In genomic region chr15:39523968-39524367, GRCh38 we compare ENCODE assay signal across 2 cellular contexts. TPM values are rescaled to one million over a fixed set of nuclear protein-coding genes. Genes with fewer than 3 reads are reported as not detected.
DNase-seq lines count a peak whose midpoint lies in the region; ATAC-seq, FAIRE-seq and TF ChIP-seq lines count a peak whose summit lies in the region.
"Not testable (repeated sequence)": the region's sequence is repeated elsewhere in the genome, so short reads cannot be mapped to it uniquely, and the experiment has no call there.

No MANE protein-coding gene starts in this region.

- ATAC-seq in K562, HepG2: not testable (repeated sequence)

- not testable (repeated sequence) for DNase-seq in K562 (ENCODE audit: extremely low read depth in 1 of 4, low spot score in 3 of 4); HepG2 (ENCODE audit: low spot score)

- TF ChIP-seq EP300 in K562 (IDR thresholded peaks at IDR 0.05; ENCODE audit: low read length); HepG2 (IDR thresholded peaks at IDR 0.05; ENCODE audit: low read depth in 2 of 2, low read length in 2 of 2); HepG2 (CRISPR knock-in tag; IDR thresholded peaks at IDR 0.05; ENCODE audit: borderline replicate concordance): not testable (repeated sequence)

- WGBS in K562 (ENCODE audit: insufficient coverage, low coverage, missing lambda C conversion rate) = 26% methylated on average over 3 of the region's 5 CpGs
- 33% methylated on average over 5 of the region's 5 CpGs for WGBS in HepG2 (ENCODE audit: low lambda C conversion rate)

- intact Hi-C loops in K562 (cut with micrococcal nuclease); HepG2 (cut with micrococcal nuclease; ENCODE audit: unreplicated experiment): not testable (repeated sequence)

- TF ChIP-seq POLR2A in K562 (conservative IDR thresholded peaks at IDR 0.05); HepG2 (IDR thresholded peaks at IDR 0.05; ENCODE audit: insufficient read depth in 1 of 2, low read depth in 2 of 2, low read length in 2 of 2): not testable (repeated sequence)

- BruUV-seq in K562 (replicated peaks; lab: Mats Ljungman, UMichigan); HepG2 (replicated peaks; lab: Mats Ljungman, UMichigan): not testable (repeated sequence)

- not testable (repeated sequence) for H3K4me1 ChIP-seq in K562 (replicated peaks in 1 of 2; ENCODE audit: control insufficient read depth in 2 of 2, insufficient read depth in 2 of 2, low read length in 2 of 2); HepG2 (ENCODE audit: insufficient read depth, low read length)

- H2AFZ ChIP-seq in K562 (ENCODE audit: low read depth, low read length); HepG2 (ENCODE audit: low read length): not testable (repeated sequence)

- not testable (repeated sequence) for H3K9ac ChIP-seq in K562 (ENCODE audit: insufficient read depth in 1 of 2, low read depth in 2 of 2, low read length in 2 of 2); HepG2 (ENCODE audit: insufficient read depth, low read depth, low read length)

- not testable (repeated sequence) for H3K36me3 ChIP-seq in K562 (ENCODE audit: control insufficient read depth, insufficient read depth, low read length); HepG2 (replicated peaks in 1 of 2; ENCODE audit: control insufficient read depth in 1 of 2, insufficient read depth in 2 of 2, low read length in 2 of 2)

- TF ChIP-seq RAD21 in K562 (CRISPR knock-in tag; conservative IDR thresholded peaks at IDR 0.05 in 1 of 2, IDR thresholded peaks at IDR 0.05 in 1 of 2); HepG2 (CRISPR knock-in tag; IDR thresholded peaks at IDR 0.05): not testable (repeated sequence)

- not testable (repeated sequence) for TF ChIP-seq CTCF in K562 (IDR thresholded peaks at IDR 0.05 in 2 of 3, conservative IDR thresholded peaks at IDR 0.05 in 1 of 3; ENCODE audit: insufficient read depth in 2 of 3, low read depth in 1 of 3, low read length in 3 of 3); HepG2 (CRISPR knock-in tag; IDR thresholded peaks at IDR 0.05)

- not testable (repeated sequence) for H3K4me3 ChIP-seq in K562; HepG2 (replicated peaks in 1 of 3; ENCODE audit: insufficient read depth in 1 of 3, low read depth in 2 of 3, low read length in 3 of 3)

- H3K4me2 ChIP-seq in K562 (ENCODE audit: insufficient read depth, low read length); HepG2 (ENCODE audit: low read depth, low read length): not testable (repeated sequence)

- CTCF ChIA-PET in K562 (lab: Yijun Ruan, JAX; ENCODE audit: low intra/inter-chr PET ratio); HepG2 (lab: Yijun Ruan, JAX; ENCODE audit: low intra/inter-chr PET ratio, low total read pairs): not testable (repeated sequence)

- H3K27ac ChIP-seq in K562 (ENCODE audit: extremely low read depth, low read depth, low read length); HepG2 (ENCODE audit: extremely low read length, insufficient read depth, low read length): not testable (repeated sequence)

- not testable (repeated sequence) for H3K27me3 ChIP-seq in K562 (ENCODE audit: control insufficient read depth in 2 of 2, insufficient read depth in 2 of 2, low read length in 2 of 2); HepG2 (ENCODE audit: control insufficient read depth in 1 of 2, insufficient read depth in 2 of 2, low read length in 2 of 2)

- not testable (repeated sequence) for H3K9me3 ChIP-seq in K562 (replicated peaks; ENCODE audit: control insufficient read depth, insufficient read depth, low read depth, low read length); HepG2 (ENCODE audit: low read length)

- in situ Hi-C loops in K562 (cut with MboI); HepG2 (cut with HindIII; ENCODE audit: extremely low pct_ligation_motif_present, low pct_unique_long_range_greater_than_20kb): not testable (repeated sequence)

- H3K9me1 ChIP-seq in K562 (ENCODE audit: control insufficient read depth, insufficient read depth, low read length) = not testable (repeated sequence)

- H4K20me1 ChIP-seq in K562 (replicated peaks; ENCODE audit: control insufficient read depth, insufficient read depth, low read length); HepG2 (ENCODE audit: insufficient read depth, low read length): not testable (repeated sequence)

- POLR2A ChIA-PET in K562 (lab: Yijun Ruan, JAX); HepG2 (lab: Yijun Ruan, JAX): not testable (repeated sequence)

- H3K79me2 ChIP-seq in K562 (ENCODE audit: control insufficient read depth, insufficient read depth, low read length); HepG2 (ENCODE audit: insufficient read depth, low read length): not testable (repeated sequence)

- not testable (repeated sequence) for FAIRE-seq in K562 (lab: Jason Lieb, UNC); HepG2 (lab: Jason Lieb, UNC)

TF ChIP-seq in HepG2, 621 proteins besides CTCF, POLR2A, EP300 and RAD21:
- peak; percentile 59; the same call in 1 of the 2 replicates for TF ChIP-seq RAD51 (IDR thresholded peaks at IDR 0.05; ENCODE audit: borderline replicate concordance)

RNA-seq across cellular contexts. Expression of gene THBS1, which starts 56.9 kb away (rescaled TPM):
- 3.7 and 5.3 TPM in 2 replicates for total RNA-seq in K562 (2011; cell fraction: chromatin; rRNA removed; ENCODE audit: low replicate concordance)
- 2.2 and 3.2 TPM in 2 replicates for total RNA-seq in K562 (2011; cell fraction: nucleolus; rRNA removed)
- 2.1 and 3.4 TPM in 2 replicates for total RNA-seq in K562 (2011; cell fraction: nucleoplasm; rRNA removed)
- total RNA-seq in K562 (2014; rRNA removed) (0.23 and 0.29 TPM in 2 replicates), K562 (2014; rRNA removed; fragmentation: Illumina TruSeq; extraction: Trizol) (0.40 and 0.51 TPM in 2 replicates), K562 (2015; rRNA removed; fragmentation: Illumina TruSeq; extraction: Trizol) (0.53 and 0.65 TPM in 2 replicates), K562 (2021) (1.3 and 2.0 TPM in 2 replicates), HepG2 (2016; rRNA removed; fragmentation: Illumina TruSeq; extraction: Trizol) (35.6 and 67.1 TPM in 2 replicates)
- polyA plus RNA-seq in K562 (2011; rRNA removed) (0.16 and 0.64 TPM in 2 replicates), K562 (2014; fragmentation: Illumina TruSeq; extraction: Trizol) (0.12 and 0.40 TPM in 2 replicates), K562 (2014; fragmentation: Nextera tagmentation; extraction: Ambion mirVana) (under 1 TPM; 0.04 to 0.08 TPM), K562 (2014; rRNA removed) (0.07 and 1.0 TPM in 2 replicates), HepG2 (2011; rRNA removed) (54.7 and 64.6 TPM in 2 replicates)
- polyA plus RNA-seq in K562 (2011; cell fraction: cytosol; rRNA removed) = 0.44 and 1.9 TPM in 2 replicates
- 0.44 and 7.7 TPM in 2 replicates for polyA plus RNA-seq in K562 (2011; cell fraction: nucleus; rRNA removed)
- polyA plus RNA-seq in K562 (2012) = 0.31 and 0.84 TPM in 2 replicates
- 0.42 and 2.6 TPM in 2 replicates for polyA minus RNA-seq in K562 (2011; rRNA and poly(A)+ RNA removed)
- polyA minus RNA-seq in K562 (2011; cell fraction: cytosol; rRNA and poly(A)+ RNA removed) = 2.8 and 4.3 TPM in 2 replicates
- polyA minus RNA-seq in K562 (2011; cell fraction: nucleus; rRNA and poly(A)+ RNA removed) = 1.1 and 7.7 TPM in 2 replicates
- 10.4 and 13.6 TPM in 2 replicates for total RNA-seq in HepG2 (2016; cell fraction: cytosol; rRNA removed; fragmentation: Illumina TruSeq; extraction: Trizol; ENCODE audit: low read depth)
- 31.2 and 67.2 TPM in 2 replicates for total RNA-seq in HepG2 (2016; cell fraction: insoluble cytoplasmic fraction; rRNA removed; fragmentation: Illumina TruSeq; extraction: Trizol)
- total RNA-seq in HepG2 (2016; cell fraction: membrane; rRNA removed; fragmentation: Illumina TruSeq; extraction: Trizol) = 12.7 and 15.5 TPM in 2 replicates
- total RNA-seq in HepG2 (2016; cell fraction: nucleus; rRNA removed; fragmentation: Illumina TruSeq; extraction: Trizol) = 154 and 191 TPM in 2 replicates
- polyA plus RNA-seq in HepG2 (2011; cell fraction: cytosol; rRNA removed) = 18.4 and 18.6 TPM in 2 replicates
- 258 and 353 TPM in 2 replicates for polyA plus RNA-seq in HepG2 (2011; cell fraction: nucleus; rRNA removed)
- polyA plus RNA-seq in HepG2 (2012) = 14.5 and 32.8 TPM in 2 replicates
- polyA plus RNA-seq in HepG2 (2016; cell fraction: cytosol; fragmentation: Illumina TruSeq; extraction: Trizol; ENCODE audit: low read depth) = 1.0 and 1.3 TPM in 2 replicates
- polyA plus RNA-seq in HepG2 (2016; cell fraction: insoluble cytoplasmic fraction; fragmentation: Illumina TruSeq; extraction: Trizol; ENCODE audit: low read depth) = 13.5 and 17.7 TPM in 2 replicates
- 1.9 and 2.6 TPM in 2 replicates for polyA plus RNA-seq in HepG2 (2016; cell fraction: membrane; fragmentation: Illumina TruSeq; extraction: Trizol; ENCODE audit: low read depth)
- 147 and 163 TPM in 2 replicates for polyA plus RNA-seq in HepG2 (2016; cell fraction: nucleus; fragmentation: Illumina TruSeq; extraction: Trizol; ENCODE audit: insufficient read depth, low read depth)
- polyA minus RNA-seq in HepG2 (2011; rRNA and poly(A)+ RNA removed; ENCODE audit: low replicate concordance) = 15.2 and 310 TPM in 2 replicates
- 142 and 165 TPM in 2 replicates for polyA minus RNA-seq in HepG2 (2011; cell fraction: cytosol; rRNA and poly(A)+ RNA removed)
- 395 and 466 TPM in 2 replicates for polyA minus RNA-seq in HepG2 (2011; cell fraction: nucleus; rRNA and poly(A)+ RNA removed)
